8 cellular contexts compared by ENCODE assay signal in genomic region chr1:44417351-44418021, GRCh38. TPM values are rescaled to one million over a fixed set of nuclear protein-coding genes. Genes with fewer than 3 reads are reported as not detected.
DNase-seq lines count a peak whose midpoint lies in the region; ATAC-seq and TF ChIP-seq lines count a peak whose summit lies in the region.

No MANE protein-coding gene starts in this region.

- ATAC-seq in aorta (ENCODE audit: low FRiP score) (peak; percentile 80), HG02678 (IDR thresholded peaks at IDR 0.05; ENCODE audit: unreplicated experiment) (no peak)

- H3K27ac ChIP-seq in dorsolateral prefrontal cortex (peak overlapping the region in 58 of 59 donors; percentile 46 to 97 (median 85)), aorta (ENCODE audit: low read depth in 1 of 2, low read length in 2 of 2) (no peak overlapping the region)

- H3K4me1 ChIP-seq in ES-I3 (ENCODE audit: insufficient read depth, low read length) (peaks cover 19% of the 10 kb centered on the region), aorta (ENCODE audit: control insufficient read depth in 1 of 2, insufficient read depth in 2 of 2, low read length in 2 of 2) (no peaks in the 10 kb centered on the region)

- CTCF ChIA-PET in activated naive CD4-positive, alpha-beta T cell treated with anti-CD3 and anti-CD28 coated beads, Interleukin-2, amount 10 ng/mL, durations not matched to agents 7 days and 5 days (lab: Charles Lee), result no interaction called here

- intact Hi-C loops in dorsolateral prefrontal cortex (cut with DNase I), result loop anchor here in 1 of 2 donors (1.0 kb wide), 1 partner anchor 10 kb away; no protein-coding TSS in a partner anchor
- intact Hi-C loops in aorta (cut with DNase I), result no loop called here

- peak; percentile 82 for DNase-seq in NCI-H2227 (lab: John Stamatoyannopoulos, UW; ENCODE audit: unreplicated experiment)
- peak; percentile 68 to 78 (median 72) for DNase-seq in dorsolateral prefrontal cortex
- DNase-seq in midbrain (lab: John Stamatoyannopoulos, UW), result peak; percentile 83
- DNase-seq in aorta, result peak in 1 of 2 donors; percentile 85
- DNase-seq in activated naive CD4-positive, alpha-beta T cell treated with anti-CD3 and anti-CD28 coated beads, Interleukin-2, amount 10 ng/mL, durations not matched to agents 7 days and 5 days, result no peak
- no peak for DNase-seq in activated effector memory CD4-positive, alpha-beta T cell treated with anti-CD3 and anti-CD28 coated beads, Interleukin-2, amount 50 U/mL, for 16 hours

- H3K27me3 Mint-ChIP-seq in activated naive CD4-positive, alpha-beta T cell treated with anti-CD3 and anti-CD28 coated beads, Interleukin-2, amount 10 ng/mL, durations not matched to agents 7 days and 5 days, result peaks cover 62% of the 10 kb centered on the region

- no peaks in the 10 kb centered on the region for H3K36me3 Mint-ChIP-seq in activated naive CD4-positive, alpha-beta T cell treated with anti-CD3 and anti-CD28 coated beads, Interleukin-2, amount 10 ng/mL, durations not matched to agents 7 days and 5 days

- peak overlapping the region; percentile 70 for H3K9ac ChIP-seq in ES-I3 (ENCODE audit: low read depth, low read length)

- H3K9me3 Mint-ChIP-seq in activated naive CD4-positive, alpha-beta T cell treated with anti-CD3 and anti-CD28 coated beads, Interleukin-2, amount 10 ng/mL, durations not matched to agents 7 days and 5 days, result no peaks in the 10 kb centered on the region

- H3K9me3 ChIP-seq in ES-I3 (ENCODE audit: control insufficient read depth, insufficient read depth, low read length), result no peaks in the 10 kb centered on the region
- no peaks in the 10 kb centered on the region for H3K9me3 ChIP-seq in aorta (ENCODE audit: control insufficient read depth, low read length)

- TF ChIP-seq CTCF in dorsolateral prefrontal cortex (IDR thresholded peaks at IDR 0.05 in 54 of 56, conservative IDR thresholded peaks at IDR 0.05 in 2 of 56; ENCODE audit: low read depth in 1 of 56, partially characterized antibody in 56 of 56), result peak in 15 of 56 donors; percentile 11 to 49 (median 25)

- 1 to 2% methylated on average over 57 to 65 of the region's 65 CpGs for WGBS in aorta, 2 donors

- no peak overlapping the region for H3K4me3 Mint-ChIP-seq in activated naive CD4-positive, alpha-beta T cell treated with anti-CD3 and anti-CD28 coated beads, Interleukin-2, amount 10 ng/mL, durations not matched to agents 7 days and 5 days

- H3K4me1 Mint-ChIP-seq in activated naive CD4-positive, alpha-beta T cell treated with anti-CD3 and anti-CD28 coated beads, Interleukin-2, amount 10 ng/mL, durations not matched to agents 7 days and 5 days, result peaks cover 6% of the 10 kb centered on the region

- no peak overlapping the region for H3K27ac Mint-ChIP-seq in activated naive CD4-positive, alpha-beta T cell treated with anti-CD3 and anti-CD28 coated beads, Interleukin-2, amount 10 ng/mL, durations not matched to agents 7 days and 5 days

- H3K36me3 ChIP-seq in ES-I3 (ENCODE audit: insufficient read depth, low read length), result no peaks in the 10 kb centered on the region
- H3K36me3 ChIP-seq in aorta (ENCODE audit: control insufficient read depth in 1 of 2, insufficient read depth in 2 of 2, low read length in 1 of 2), result no peaks in the 10 kb centered on the region

- H3K27me3 ChIP-seq in dorsolateral prefrontal cortex (peaks cover 0 to 86% (median 36%) of the 10 kb centered on the region in 45 donors), aorta (ENCODE audit: control insufficient read depth in 1 of 2, insufficient read depth in 2 of 2, low read length in 1 of 2) (no peaks in the 10 kb centered on the region)

- H3K4me3 ChIP-seq in dorsolateral prefrontal cortex, result peak overlapping the region; percentile 12 to 66 (median 48)
- no peak overlapping the region for H3K4me3 ChIP-seq in aorta (ENCODE audit: low read length in 2 of 2)

RNA-seq across cellular contexts. Expression of gene RNF220, which starts 12.4 kb away (rescaled TPM):
- 100 to 1,000 TPM; 104 to 415 (median 196) TPM for total RNA-seq in dorsolateral prefrontal cortex
- total RNA-seq in aorta, result 10 to 100 TPM; 49.0 to 56.5 TPM
- polyA plus RNA-seq in aorta, result 10 to 100 TPM; 44.2 to 70.5 TPM

Comparison
In these comparisons a context has a peak if more than half of its experiments do, and no peak if none do; other contexts are left out.
1. DNase-seq: peak in NCI-H2227 (single experiment), dorsolateral prefrontal cortex (10 of 10) and midbrain (single experiment); none in activated naive CD4-positive, alpha-beta T cell treated with anti-CD3 and anti-CD28 coated beads, Interleukin-2, amount 10 ng/mL, durations not matched to agents 7 days and 5 days (single experiment) and activated effector memory CD4-positive, alpha-beta T cell treated with anti-CD3 and anti-CD28 coated beads, Interleukin-2, amount 50 U/mL, for 16 hours (single experiment).
2. H3K27ac ChIP-seq: peak in dorsolateral prefrontal cortex (58 of 59); none in aorta (0 of 2).
3. H3K4me3 ChIP-seq: peak in dorsolateral prefrontal cortex (59 of 59); none in aorta (0 of 2).